Comparison of ENCODE assay signal across 1 cellular context in genomic region chr4:31059753-31060522, GRCh38.
TF ChIP-seq lines count a peak whose summit lies in the region.

No MANE protein-coding gene starts in this region.

TF ChIP-seq in HCT116, 20 proteins besides CTCF, POLR2A, EP300 and RAD21 (continued from another document):
- TF ChIP-seq CBX3 (IDR thresholded peaks at IDR 0.05; ENCODE audit: low read depth), result 0 out of 2 replicates have a peak, but pooled peaks have one; percentile 44
- 0 out of 2 replicates have a peak, but pooled peaks have one; percentile 15 for TF ChIP-seq MAX (IDR thresholded peaks at IDR 0.05)
- peak; percentile 65 for TF ChIP-seq JUND (IDR thresholded peaks at IDR 0.05)
- no peak for TF ChIP-seq EGR1 (IDR thresholded peaks at IDR 0.05; ENCODE audit: low read depth)
